Comparison of ENCODE assay signal across 22 cellular contexts in genomic region chr11:125156346-125156745, GRCh38. TPM values are rescaled to one million over a fixed set of nuclear protein-coding genes. Genes with fewer than 3 reads are reported as not detected.
"Had no signal": no experiment of that assay in that cellular context is flagged by ENCODE, and none has a peak within 500 bp of the region (broad histone marks: within the 10 kb centered on the region; RNA-seq: fewer than 3 reads in every experiment).

No MANE protein-coding gene starts in this region.

- H3K27ac Mint-ChIP-seq: IgD-negative memory B cell had no signal

- H3K9me2 ChIP-seq: SK-N-SH had no signal

- DNase-seq: MV-4-11, NCI-H1048, NCI-H1105 treated with DMSO at 0.1 percent for 48 hours, NCI-H1417 treated with DMSO at 0.1 percent for 48 hours, NCI-H146, NCI-H1694 treated with DMSO at 0.1 percent for 48 hours, NCI-H1930, NCI-H2081, NCI-H2107, NCI-H2227 treated with DMSO at 0.1 percent for 48 hours, NCI-H524, NCI-H748 treated with DMSO at 0.1 percent for 48 hours, RPMI8226, SHP77, SK-N-SH, SW 1271 had no signal

- H3K4me3 ChIP-seq: K562 had no signal

- H3K9me3 Mint-ChIP-seq: IgD-negative memory B cell had no signal

- H3K4me1 Mint-ChIP-seq: IgD-negative memory B cell had no signal

- H3K4me3 Mint-ChIP-seq: IgD-negative memory B cell had no signal

- H3K9ac ChIP-seq: KMS-11, SK-N-SH had no signal

- H3K4me2 ChIP-seq: KMS-11, SK-N-SH had no signal

- H3K36me3 Mint-ChIP-seq: IgD-negative memory B cell had no signal

- H3K27ac ChIP-seq: HL-60, KMS-11 had no signal

- H3K9me3 ChIP-seq: SK-N-SH had no signal

RNA-seq across cellular contexts. Expression of gene PKNOX2, which starts 8.2 kb away (rescaled TPM):
- total RNA-seq: K562, MCF 10A, NCI-H460 had no signal
- polyA plus RNA-seq: IgD-negative memory B cell, K562 had no signal
